ENCODE assay signal across 8 cellular contexts in the genomic region with DNA sequence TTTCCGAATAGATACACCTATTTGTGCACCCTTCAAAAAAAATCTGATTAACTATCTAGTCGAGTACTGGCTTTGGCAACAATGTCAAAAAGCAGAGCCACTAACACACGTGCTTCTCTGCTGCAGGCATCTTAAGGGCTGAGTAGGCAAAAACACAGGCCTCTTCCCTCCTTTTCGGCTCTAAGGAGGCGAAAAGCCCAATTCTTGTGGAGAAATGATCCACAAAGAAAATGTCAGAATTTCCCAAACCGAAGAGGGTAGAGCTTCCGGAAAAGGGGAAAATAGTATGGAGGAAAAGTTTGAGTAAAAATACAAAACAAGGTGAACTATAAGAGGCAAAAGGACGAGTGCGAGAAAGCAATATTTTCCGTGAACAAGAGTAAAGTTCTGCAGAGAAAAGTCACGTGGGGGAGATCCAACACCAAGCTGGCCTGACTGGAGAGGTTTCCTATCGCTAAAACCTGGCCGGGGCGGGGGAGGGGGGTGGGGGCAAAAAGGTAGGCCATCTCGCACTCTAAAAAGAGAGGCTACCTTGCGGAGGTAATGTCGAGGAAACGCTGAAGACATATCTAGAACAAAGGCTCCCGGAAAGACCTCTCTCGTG. TPM values are rescaled to one million over a fixed set of nuclear protein-coding genes. Genes with fewer than 3 reads are reported as not detected.
DNase-seq lines count a peak whose midpoint lies in the region; ATAC-seq and TF ChIP-seq lines count a peak whose summit lies in the region.

No MANE protein-coding gene starts in this region.

- H3K79me2 ChIP-seq in KMS-11 (ENCODE audit: insufficient read depth, low read depth): peaks cover 42% of the 10 kb centered on the region

- H3K36me3 ChIP-seq in KMS-11 (ENCODE audit: insufficient read depth) (no peaks in the 10 kb centered on the region), heart left ventricle (peaks cover 0 to 36% (median 31%) of the 10 kb centered on the region in 9 donors), psoas muscle (ENCODE audit: insufficient read depth in 1 of 2, low read depth in 1 of 2) (peaks cover 9 to 33% of the 10 kb centered on the region in 2 donors)

- H3K4me3 ChIP-seq in KMS-11 (IDR thresholded peaks at IDR 0.05; ENCODE audit: insufficient read depth, low read depth, low read length) (no peak overlapping the region), heart left ventricle (peak overlapping the region; percentile 68 to 92 (median 84)), psoas muscle (peak overlapping the region; percentile 81)

- no peaks in the 10 kb centered on the region for H3K9me3 ChIP-seq in heart left ventricle
- H3K9me3 ChIP-seq in psoas muscle: no peaks in the 10 kb centered on the region

- peak overlapping the region; percentile 91 to 93 for H3K4me3 Mint-ChIP-seq in activated T-cell treated with anti-CD3 and anti-CD28 coated beads, Interleukin-2, amount 50 U/mL, for 72 hours

- no peaks in the 10 kb centered on the region for H3K27me3 Mint-ChIP-seq in activated T-cell treated with anti-CD3 and anti-CD28 coated beads, Interleukin-2, amount 50 U/mL, for 72 hours (ENCODE audit: low read depth)

- H3K27ac Mint-ChIP-seq in activated T-cell treated with anti-CD3 and anti-CD28 coated beads, Interleukin-2, amount 50 U/mL, for 72 hours: peak overlapping the region; percentile 100

- H3K27me3 ChIP-seq in KMS-11 (ENCODE audit: insufficient read depth, low read depth) (no peaks in the 10 kb centered on the region), heart left ventricle (no peaks in the 10 kb centered on the region), psoas muscle (ENCODE audit: insufficient read depth in 3 of 3, low read length in 2 of 3) (peaks cover 0 to 13% (median 4%) of the 10 kb centered on the region in 3 donors)

- peaks cover 29% of the 10 kb centered on the region for H3K4me1 Mint-ChIP-seq in activated T-cell treated with anti-CD3 and anti-CD28 coated beads, Interleukin-2, amount 50 U/mL, for 72 hours (ENCODE audit: low read depth)

- H3K36me3 Mint-ChIP-seq in activated T-cell treated with anti-CD3 and anti-CD28 coated beads, Interleukin-2, amount 50 U/mL, for 72 hours (ENCODE audit: insufficient read depth in 2 of 2): peaks cover 13 to 15% of the 10 kb centered on the region in 2 donors

- peak overlapping the region; percentile 63; the same call in 1 of the 2 replicates for H2AFZ ChIP-seq in KMS-11 (ENCODE audit: low read depth)

- DNase-seq in DMS 273 (lab: John Stamatoyannopoulos, UW; ENCODE audit: unreplicated experiment) (peak; percentile 53), heart left ventricle (no peak), psoas muscle (no peak), GM19240 (ENCODE audit: insufficient read length, low spot score) (no peak), NCI-H1092 (lab: John Stamatoyannopoulos, UW) (no peak)
- peak; percentile 12 to 18 for DNase-seq in activated T-cell treated with anti-CD3 and anti-CD28 coated beads, Interleukin-2, amount 50 U/mL, for 72 hours

- TF ChIP-seq CTCF in KMS-11 (conservative IDR thresholded peaks at IDR 0.05; ENCODE audit: low read depth, low read length) (no peak), heart left ventricle (IDR thresholded peaks at IDR 0.05) (no peak), psoas muscle (IDR thresholded peaks at IDR 0.05) (no peak)

- intact Hi-C loops in heart left ventricle (cut with DNase I): no loop called here
- intact Hi-C loops in psoas muscle (cut with DNase I): no loop called here

- 0 to 2% (median 1%) methylated on average over 20 of the region's 20 CpGs for WGBS in heart left ventricle, 4 donors
- 0 to 1% (median 0%) methylated on average over 20 of the region's 20 CpGs for WGBS in psoas muscle, 3 donors

- peak overlapping the region; percentile 50 for H3K4me2 ChIP-seq in KMS-11

- H4K20me1 ChIP-seq in KMS-11 (ENCODE audit: insufficient read depth): no peaks in the 10 kb centered on the region; the same call in 1 of the 2 replicates

- peaks cover 9% of the 10 kb centered on the region for H3K4me1 ChIP-seq in KMS-11 (ENCODE audit: low read depth, poor library complexity, severe bottlenecking)
- peaks cover 0 to 31% (median 18%) of the 10 kb centered on the region in 12 donors for H3K4me1 ChIP-seq in heart left ventricle
- H3K4me1 ChIP-seq in psoas muscle: peaks cover 16% of the 10 kb centered on the region

- no peak for TF ChIP-seq POLR2A in heart left ventricle (IDR thresholded peaks at IDR 0.05)

- H3K9ac ChIP-seq in KMS-11: peak overlapping the region; percentile 86

- H3K9me3 Mint-ChIP-seq in activated T-cell treated with anti-CD3 and anti-CD28 coated beads, Interleukin-2, amount 50 U/mL, for 72 hours: peaks cover 4 to 5% of the 10 kb centered on the region in 2 donors

- peak; percentile 15 for ATAC-seq in GM19438 (IDR thresholded peaks at IDR 0.05; ENCODE audit: low read depth, unreplicated experiment)
- ATAC-seq in activated T-cell treated with anti-CD3 and anti-CD28 coated beads, Interleukin-2, amount 50 U/mL, for 72 hours (replicated peaks in 1 of 2): peak; percentile 8 to 12
- ATAC-seq in heart left ventricle: peak in 3 of 4 donors; percentile 3 to 43 (median 27)
- ATAC-seq in psoas muscle: peak; percentile 35 to 68 (median 40)

- peak overlapping the region; percentile 67 for H3K27ac ChIP-seq in KMS-11
- peak overlapping the region; percentile 54 to 97 (median 90) for H3K27ac ChIP-seq in heart left ventricle
- H3K27ac ChIP-seq in psoas muscle: peak overlapping the region; percentile 90

RNA-seq across cellular contexts. Expression of a gene that starts 0.6 kb away (rescaled TPM):
- 100 to 1,000 TPM in 1 of 2 donors, 10 to 100 TPM in 1; 93.6 to 104 TPM for total RNA-seq in activated T-cell treated with anti-CD3 and anti-CD28 coated beads, Interleukin-2, amount 50 U/mL, for 72 hours
- total RNA-seq in heart left ventricle (10 to 100 TPM; 24.6 to 56.6 (median 52.9) TPM), psoas muscle (10 to 100 TPM; 30.6 to 56.7 (median 44.3) TPM)
- polyA plus RNA-seq in heart left ventricle (10 to 100 TPM; 36.3 to 47.7 TPM), psoas muscle (10 to 100 TPM; 28.2 to 64.5 (median 30.0) TPM)

RNA-seq across cellular contexts. Expression of a gene that starts 32.7 kb away (rescaled TPM):
- under 1 TPM in 1 of 2 donors, not detected in 1; 0.05 TPM for total RNA-seq in activated T-cell treated with anti-CD3 and anti-CD28 coated beads, Interleukin-2, amount 50 U/mL, for 72 hours
- total RNA-seq in heart left ventricle (10 to 100 TPM in 1 of 9 donors, 1 to 10 TPM in 6, under 1 TPM in 2; 0.45 to 11.6 (median 1.3) TPM), psoas muscle (under 1 TPM; 0.28 to 0.79 (median 0.48) TPM)
- polyA plus RNA-seq in heart left ventricle (1 to 10 TPM; 1.1 to 2.3 TPM), psoas muscle (under 1 TPM; 0.24 to 0.68 (median 0.30) TPM)

Comparison
In these comparisons a context has a peak if more than half of its experiments do, and no peak if none do; other contexts are left out.
1. DNase-seq: peak in DMS 273 (single experiment) and activated T-cell treated with anti-CD3 and anti-CD28 coated beads, Interleukin-2, amount 50 U/mL, for 72 hours (2 of 2); none in heart left ventricle (0 of 5), psoas muscle (0 of 2), GM19240 (single experiment) and NCI-H1092 (single experiment).
2. Peak in every context shown above with its lines, with median percentiles within 50 percentile points of each other: ATAC-seq and H3K27ac ChIP-seq.